In genomic region chr9:128702445-128702948, GRCh38 we compare ENCODE assay signal across 8 cellular contexts. TPM values are rescaled to one million over a fixed set of nuclear protein-coding genes. Genes with fewer than 3 reads are reported as not detected.
A peak's percentile ranks its signal among the peaks of the same experiment; 100 is the strongest.
DNase-seq lines count a peak whose midpoint lies in the region; ATAC-seq and TF ChIP-seq lines count a peak whose summit lies in the region.

TSS of gene PKN3 (plus strand) at chr9:128702503. CDS start at chr9:128702916, 413 bp downstream.

- no peaks in the 10 kb centered on the region for H3K9me3 ChIP-seq in liver (ENCODE audit: control insufficient read depth in 4 of 4, low read length in 3 of 4)

- TF ChIP-seq CTCF in liver (IDR thresholded peaks at IDR 0.05; ENCODE audit: low read depth, low read length, missing input control), result peak; percentile 73

- peaks cover 0 to 8% (median 0%) of the 10 kb centered on the region in 4 donors for H3K4me1 ChIP-seq in liver (ENCODE audit: control insufficient read depth in 4 of 4, insufficient read depth in 4 of 4, low read length in 3 of 4)

- no peaks in the 10 kb centered on the region for H3K36me3 ChIP-seq in liver (ENCODE audit: control insufficient read depth in 4 of 4, insufficient read depth in 3 of 4, low read depth in 1 of 4, low read length in 3 of 4)

- DNase-seq in A172 (ENCODE audit: low spot score) (peak; percentile 82), NCI-H345 (lab: John Stamatoyannopoulos, UW) (peak; percentile 79), dedifferentiated amniotic fluid mesenchymal stem cell (ENCODE audit: extremely low spot score) (peak; percentile 60)
- peak; percentile 93 for DNase-seq in activated CD4-positive, alpha-beta T cell treated with anti-CD3 and anti-CD28 coated beads for 48 hours
- peak; percentile 71 to 88 for DNase-seq in stimulated activated CD4-positive, alpha-beta T cell treated with anti-CD3 and anti-CD28 coated beads, Interleukin-4, amount 100 ng/mL, for 4 hours

- under 1% methylated on average over 65 of the region's 65 CpGs for WGBS in liver

- H3K4me3 ChIP-seq in liver (ENCODE audit: low read depth in 1 of 3, low read length in 3 of 3), result peak within 1 kb of the TSS; percentile 29 to 83 (median 58)

- ATAC-seq in GM18499 (IDR thresholded peaks at IDR 0.05; ENCODE audit: insufficient read depth, unreplicated experiment) (peak; percentile 50), HG02981 (IDR thresholded peaks at IDR 0.05; ENCODE audit: unreplicated experiment) (peak; percentile 80)

- TF ChIP-seq RAD21 in liver (IDR thresholded peaks at IDR 0.05), result peak; percentile 63 to 76

- H3K27me3 ChIP-seq in liver (ENCODE audit: control insufficient read depth in 4 of 4, insufficient read depth in 4 of 4, low read length in 3 of 4), result no peaks in the 10 kb centered on the region

- peak within 1 kb of the TSS in 1 of 2 donors; percentile 39 for H3K9ac ChIP-seq in liver (ENCODE audit: low read depth in 1 of 2, low read length in 2 of 2)

- peak within 1 kb of the TSS in 1 of 2 donors; percentile 43 for H3K27ac ChIP-seq in liver (ENCODE audit: low read depth in 1 of 2, low read length in 2 of 2)

TF ChIP-seq in liver, 16 proteins besides CTCF, POLR2A, EP300 and RAD21:
- TF ChIP-seq YY1 (IDR thresholded peaks at IDR 0.05) (peak; percentile 22), ZBTB33 (IDR thresholded peaks at IDR 0.05) (no peak), RXRA (IDR thresholded peaks at IDR 0.05) (no peak), HNF4G (IDR thresholded peaks at IDR 0.05) (no peak), HNF4A (conservative IDR thresholded peaks at IDR 0.05) (no peak), FOXA1 (IDR thresholded peaks at IDR 0.05) (no peak), TAF1 (conservative IDR thresholded peaks at IDR 0.05) (no peak), SP1 (IDR thresholded peaks at IDR 0.05) (no peak)
TF ChIP-seq in liver: peak in this region for 1.

RNA-seq across cellular contexts. Expression of gene PKN3, which starts in this region (rescaled TPM):
- 16.6 and 18.1 TPM in 2 replicates for total RNA-seq in A172 (2014; rRNA removed; shearing (Covaris generic))
- 1 to 10 TPM; 2.0 to 4.2 TPM for total RNA-seq in liver
- polyA plus RNA-seq in liver, result 1 to 10 TPM in 1 of 2 donors, under 1 TPM in 1; 0.61 to 1.1 TPM
